28 cellular contexts compared by ENCODE assay signal in the genomic region with DNA sequence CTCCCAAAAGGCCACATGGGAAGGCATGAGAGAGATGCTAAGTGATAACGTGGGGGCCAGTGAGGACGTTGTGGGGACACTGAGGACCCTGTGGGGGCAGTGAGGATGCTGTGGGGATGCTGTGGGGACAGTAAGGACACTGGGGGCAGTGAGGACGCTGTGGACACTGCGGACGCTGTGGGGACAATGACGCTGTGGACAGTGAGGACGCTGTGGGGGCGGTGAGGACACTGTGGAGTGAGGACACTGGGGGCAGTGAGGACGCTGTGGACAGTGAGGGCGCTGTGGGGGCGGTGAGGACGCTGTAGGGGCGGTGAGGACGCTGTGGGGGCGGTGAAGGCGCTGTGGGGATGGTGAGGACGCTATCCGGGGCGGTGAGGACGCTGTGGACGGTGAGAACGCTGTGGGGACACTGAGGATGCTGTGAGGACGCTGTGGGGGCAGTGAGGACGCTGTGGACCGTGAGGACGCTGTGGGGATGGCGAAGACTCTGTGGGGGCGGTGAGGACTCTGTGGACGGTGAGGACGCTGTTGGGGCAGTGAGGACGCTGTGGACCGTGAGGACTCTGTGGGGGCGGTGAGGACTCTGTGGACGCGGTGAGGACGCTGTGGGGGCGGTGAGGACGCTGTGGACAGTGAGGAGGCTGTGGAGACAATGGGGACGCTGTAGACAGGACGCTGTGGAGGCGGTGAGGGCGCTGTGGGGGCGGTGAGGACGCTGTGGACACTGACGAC. TPM values are rescaled to one million over a fixed set of nuclear protein-coding genes. Genes with fewer than 3 reads are reported as not detected.
DNase-seq lines count a peak whose midpoint lies in the region; ATAC-seq and TF ChIP-seq lines count a peak whose summit lies in the region.
"Had no signal": no experiment of that assay in that cellular context is flagged by ENCODE, and none has a peak within 500 bp of the region (broad histone marks: within the 10 kb centered on the region; RNA-seq: fewer than 3 reads in every experiment).

No MANE protein-coding gene starts in this region.

- peaks cover 9% of the 10 kb centered on the region for H3K4me1 ChIP-seq in CD4-positive, alpha-beta memory T cell (ENCODE audit: insufficient read depth, low read length)
- peaks cover 30% of the 10 kb centered on the region for H3K4me1 ChIP-seq in HUES6 (ENCODE audit: control insufficient read depth, insufficient read depth, low read length)
- H3K4me1 ChIP-seq: ascending aorta, foreskin keratinocyte had no signal

- no peak overlapping the region for H3K27ac ChIP-seq in CD4-positive, alpha-beta memory T cell (ENCODE audit: low read depth, low read length)
- H3K27ac ChIP-seq in HUES6 (ENCODE audit: low read depth, low read length) = no peak overlapping the region
- H3K27ac ChIP-seq: ascending aorta, C4-2B, foreskin keratinocyte, HL-60, pancreas, vagina had no signal

- H3K4me1 Mint-ChIP-seq in CD4-positive, alpha-beta memory T cell = peaks cover 2 to 26% (median 9%) of the 10 kb centered on the region in 4 donors
- H3K4me1 Mint-ChIP-seq in chondrocyte (ENCODE audit: low read depth) (peaks cover 16% of the 10 kb centered on the region), natural killer cell (peaks cover 0 to 15% of the 10 kb centered on the region in 2 donors)

- intact Hi-C loops in CD4-positive, alpha-beta memory T cell (cut with micrococcal nuclease) = no loop called here
- intact Hi-C loops in natural killer cell (cut with micrococcal nuclease) = no loop called here

- H3K27me3 ChIP-seq in CD4-positive, alpha-beta memory T cell (ENCODE audit: insufficient read depth, low read length) = peaks cover 5% of the 10 kb centered on the region
- peaks cover 100% of the 10 kb centered on the region for H3K27me3 ChIP-seq in HUES6 (ENCODE audit: control insufficient read depth, insufficient read depth, low read length)
- H3K27me3 ChIP-seq: ascending aorta, pancreas, vagina had no signal

- H3K4me3 Mint-ChIP-seq in CD4-positive, alpha-beta memory T cell = peak overlapping the region in 6 of 8 donors; percentile 7 to 63 (median 56)
- no peak overlapping the region for H3K4me3 Mint-ChIP-seq in chondrocyte (ENCODE audit: unreplicated experiment)
- peak overlapping the region; percentile 60 for H3K4me3 Mint-ChIP-seq in natural killer cell
- H3K4me3 Mint-ChIP-seq: activated CD4-positive, alpha-beta memory T cell treated with anti-CD3 and anti-CD28 coated beads for 36 hours had no signal

- TF ChIP-seq CTCF in chondrocyte (IDR thresholded peaks at IDR 0.05) = no peak
- TF ChIP-seq CTCF in natural killer cell (IDR thresholded peaks at IDR 0.05) = no peak

- DNase-seq in CD4-positive, alpha-beta memory T cell = no peak
- DNase-seq in chondrocyte (ENCODE audit: low spot score) = no peak
- DNase-seq in natural killer cell = no peak
- DNase-seq in amygdala (lab: John Stamatoyannopoulos, UW) = no peak
- no peak for DNase-seq in left lobe of liver (ENCODE audit: low spot score)
- DNase-seq in stimulated activated CD8-positive, alpha-beta memory T cell treated with anti-CD3 and anti-CD28 coated beads, Interleukin-4, amount 100 ng/mL, for 48 hours = no peak
- DNase-seq in NCI-H2227 treated with DMSO at 0.1 percent for 48 hours (lab: John Stamatoyannopoulos, UW) = no peak
- DNase-seq: activated CD4-positive, alpha-beta memory T cell treated with anti-CD3 and anti-CD28 coated beads for 36 hours; activated gamma-delta T cell; activated T-cell treated with anti-CD3 and anti-CD28 coated beads for 4 hours; cerebellar nuclear complex; foreskin keratinocyte; hippocampal formation; mammary epithelial cell; MM.1S; NCI-H1436 treated with DMSO at 0.1 percent for 48 hours; NCI-H510A treated with DMSO at 0.1 percent for 48 hours; pancreas; stimulated activated CD4-positive, alpha-beta T cell treated with anti-CD3 and anti-CD28 coated beads, Interleukin-12 subunit alpha, Interleukin-12 subunit beta, amount 100 ng/mL, for 4 hours; T-helper 1 cell had no signal

- no peak for ATAC-seq in natural killer cell
- ATAC-seq in left lobe of liver = no peak
- ATAC-seq: right cardiac atrium had no signal

- no peaks in the 10 kb centered on the region for H3K36me3 Mint-ChIP-seq in CD4-positive, alpha-beta memory T cell
- H3K36me3 Mint-ChIP-seq in chondrocyte (ENCODE audit: low read depth) = peaks cover 23% of the 10 kb centered on the region
- H3K36me3 Mint-ChIP-seq in natural killer cell = no peaks in the 10 kb centered on the region
- H3K36me3 Mint-ChIP-seq: activated CD4-positive, alpha-beta memory T cell treated with anti-CD3 and anti-CD28 coated beads for 36 hours had no signal

- no peak overlapping the region for H3K27ac Mint-ChIP-seq in CD4-positive, alpha-beta memory T cell
- H3K27ac Mint-ChIP-seq in chondrocyte (ENCODE audit: unreplicated experiment) = peak overlapping the region; percentile 66
- H3K27ac Mint-ChIP-seq in natural killer cell = no peak overlapping the region
- H3K27ac Mint-ChIP-seq: activated CD4-positive, alpha-beta memory T cell treated with anti-CD3 and anti-CD28 coated beads for 36 hours had no signal

- H3K9me3 Mint-ChIP-seq in CD4-positive, alpha-beta memory T cell = peaks cover 0 to 4% (median 0%) of the 10 kb centered on the region in 8 donors
- no peaks in the 10 kb centered on the region for H3K9me3 Mint-ChIP-seq in chondrocyte (ENCODE audit: low read depth)
- H3K9me3 Mint-ChIP-seq in natural killer cell = no peaks in the 10 kb centered on the region
- H3K9me3 Mint-ChIP-seq: activated CD4-positive, alpha-beta memory T cell treated with anti-CD3 and anti-CD28 coated beads for 36 hours had no signal

- no peaks in the 10 kb centered on the region for H3K9me3 ChIP-seq in CD4-positive, alpha-beta memory T cell (ENCODE audit: control insufficient read depth in 1 of 2, low read length in 2 of 2)
- no peaks in the 10 kb centered on the region for H3K9me3 ChIP-seq in HUES6 (ENCODE audit: control insufficient read depth, insufficient read depth, low read depth, low read length)
- H3K9me3 ChIP-seq: ascending aorta, pancreas, vagina had no signal

- peaks cover 27% of the 10 kb centered on the region in 2 donors for H3K27me3 Mint-ChIP-seq in CD4-positive, alpha-beta memory T cell
- H3K27me3 Mint-ChIP-seq in chondrocyte (ENCODE audit: low read depth) (no peaks in the 10 kb centered on the region), natural killer cell (ENCODE audit: low read depth in 2 of 2) (peaks cover 19 to 30% of the 10 kb centered on the region in 2 donors)

- no peak overlapping the region for H3K4me3 ChIP-seq in CD4-positive, alpha-beta memory T cell (ENCODE audit: low read length in 2 of 2)
- peak overlapping the region; percentile 63; the same call in 1 of the 2 replicates for H3K4me3 ChIP-seq in HUES6 (ENCODE audit: low read depth, low read length)
- H3K4me3 ChIP-seq: ascending aorta, vagina had no signal

- POLR2A ChIA-PET in CD4-positive, alpha-beta memory T cell (lab: Charles Lee; ENCODE audit: partially characterized antibody) = no interaction called here

- CTCF ChIA-PET in CD4-positive, alpha-beta memory T cell (lab: Charles Lee; ENCODE audit: partially characterized antibody) = no interaction called here

- no peaks in the 10 kb centered on the region for H3K36me3 ChIP-seq in CD4-positive, alpha-beta memory T cell (ENCODE audit: insufficient read depth, low read length)
- H3K36me3 ChIP-seq in HUES6 (ENCODE audit: control insufficient read depth, insufficient read depth, low read length) = peaks cover 4% of the 10 kb centered on the region; the same call in 1 of the 2 replicates
- H3K36me3 ChIP-seq: pancreas had no signal

- H3K9ac ChIP-seq in HUES6 (ENCODE audit: low read length) = no peak overlapping the region

RNA-seq across cellular contexts. Expression of a gene that starts 1.8 kb away (rescaled TPM):
- total RNA-seq in CD4-positive, alpha-beta memory T cell = not detected
- polyA plus RNA-seq in CD4-positive, alpha-beta memory T cell = not detected
- total RNA-seq in chondrocyte (36.4 to 63.4 TPM (median 56.0 TPM) in 3 replicates), natural killer cell (1 to 10 TPM in 2 of 3 donors, under 1 TPM in 1; 0.39 to 7.8 (median 4.2) TPM), left lobe of liver (0.75 TPM)
- total RNA-seq: activated CD4-positive, alpha-beta memory T cell treated with anti-CD3 and anti-CD28 coated beads for 36 hours had no signal

RNA-seq across cellular contexts. Expression of a gene that starts 10.8 kb away (rescaled TPM):
- not detected for total RNA-seq in CD4-positive, alpha-beta memory T cell
- polyA plus RNA-seq in CD4-positive, alpha-beta memory T cell = not detected
- 113 to 214 TPM (median 197 TPM) in 3 replicates for total RNA-seq in chondrocyte
- total RNA-seq in natural killer cell = 1 to 10 TPM in 2 of 3 donors, under 1 TPM in 1; 0.52 to 4.5 (median 1.9) TPM
- 1.1 TPM for total RNA-seq in left lobe of liver

RNA-seq across cellular contexts. Expression of a gene that starts 35.5 kb away (rescaled TPM):
- total RNA-seq in CD4-positive, alpha-beta memory T cell = not detected
- polyA plus RNA-seq in CD4-positive, alpha-beta memory T cell = not detected
- total RNA-seq in chondrocyte (0.28 to 20.8 TPM in 2 of 3 replicates, not detected in the other), natural killer cell (1 to 10 TPM; 2.0 to 4.6 (median 3.2) TPM), left lobe of liver (0.40 TPM)
- total RNA-seq: activated CD4-positive, alpha-beta memory T cell treated with anti-CD3 and anti-CD28 coated beads for 36 hours; ascending aorta; H4 had no signal
- polyA plus RNA-seq: AG04450, mammary epithelial cell had no signal

Comparison
In these comparisons a context has a peak if more than half of its experiments do, and no peak if none do; other contexts are left out.
1. RNA of a gene that starts 10.8 kb away (total RNA-seq): 113 to 214 TPM in chondrocyte; 0.52 to 4.5 TPM in natural killer cell, 1.1 TPM in left lobe of liver (single experiment) and not detected in CD4-positive, alpha-beta memory T cell; every median in the first group is over 10 times any median in the second.